Comparison of ENCODE assay signal across 12 cellular contexts in the genomic region with DNA sequence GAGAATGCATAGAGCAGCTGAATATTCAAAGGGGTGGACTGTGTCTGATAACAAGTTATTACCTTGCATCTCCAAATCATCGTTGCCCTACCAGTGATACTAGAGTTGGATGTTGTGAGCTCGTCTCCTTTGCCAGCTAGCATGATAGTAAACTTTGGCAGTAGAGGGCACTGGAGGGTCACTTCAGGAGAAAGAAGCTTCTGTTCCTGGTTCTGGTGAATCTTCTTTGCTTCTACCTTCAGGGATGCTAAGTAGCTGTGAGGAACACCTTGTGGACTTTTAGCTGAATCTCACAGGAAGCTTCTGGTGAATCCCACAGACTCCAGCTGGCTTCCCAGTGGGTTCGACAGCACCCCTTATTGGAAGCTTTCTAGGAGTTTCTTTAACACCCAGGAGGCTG.
DNase-seq lines count a peak whose midpoint lies in the region; ATAC-seq and TF ChIP-seq lines count a peak whose summit lies in the region.
"Had no signal": no experiment of that assay in that cellular context is flagged by ENCODE, and none has a peak within 500 bp of the region (broad histone marks: within the 10 kb centered on the region; RNA-seq: fewer than 3 reads in every experiment).

No MANE protein-coding gene starts in this region.

- DNase-seq in MCF 10A (ENCODE audit: unreplicated experiment) (peak; percentile 4), breast epithelium (ENCODE audit: low spot score in 2 of 2) (no peak), NCI-H69 (lab: John Stamatoyannopoulos, UW) (peak; percentile 40), fibroblast of peridontal ligament (ENCODE audit: extremely low read depth) (peak; percentile 5), left ventricle myocardium superior (no peak), NCI-H1694 treated with DMSO at 0.1 percent for 48 hours (lab: John Stamatoyannopoulos, UW) (no peak), PC-3 (no peak), PC-9 (no peak)
- DNase-seq: amygdala, NCI-H1930 had no signal

- no peak overlapping the region for H3K9ac ChIP-seq in PC-3 (ENCODE audit: low read length)

- intact Hi-C loops in MCF 10A (cut with micrococcal nuclease) (loop anchor here (1.0 to 2.0 kb wide), 3 partner anchors 84 to 1124 kb away; no protein-coding TSS in a partner anchor), breast epithelium (cut with DNase I; ENCODE audit: low total_unique reads) (no loop called here), left ventricle myocardium superior (cut with micrococcal nuclease) (no loop called here), PC-3 (cut with micrococcal nuclease) (no loop called here), PC-9 (cut with micrococcal nuclease; ENCODE audit: unreplicated experiment) (no loop called here)

- BruUV-seq in MCF 10A (replicated peaks; lab: Mats Ljungman, UMichigan) = no TSS peak
- BruUV-seq in PC-3 (replicated peaks; lab: Mats Ljungman, UMichigan) = no TSS peak
- no TSS peak for BruUV-seq in PC-9 (replicated peaks; lab: Mats Ljungman, UMichigan)

- CTCF ChIA-PET in MCF 10A (lab: Yijun Ruan, JAX) (interaction anchor here (0.5 to 2.7 kb wide), 33 partner anchors 11 to 1442 kb away, joined by 3 to 18 read pairs (median 3); a partner anchor contains a TSS), PC-3 (lab: Charles Lee) (no interaction called here), PC-9 (lab: Charles Lee) (no interaction called here)

- ATAC-seq in left ventricle myocardium superior (no peak), PC-3 (no peak)

- no peaks in the 10 kb centered on the region for H3K36me3 Mint-ChIP-seq in MCF 10A (ENCODE audit: insufficient read depth, unreplicated experiment)
- H3K36me3 Mint-ChIP-seq: CD4-positive, CD25-positive, alpha-beta regulatory T cell had no signal

- H2AFZ ChIP-seq in PC-3 (ENCODE audit: low read length) = no peak overlapping the region
- no peak overlapping the region for H2AFZ ChIP-seq in PC-9

- no peaks in the 10 kb centered on the region for H3K27me3 Mint-ChIP-seq in MCF 10A (ENCODE audit: insufficient read depth, unreplicated experiment)
- H3K27me3 Mint-ChIP-seq: CD4-positive, CD25-positive, alpha-beta regulatory T cell had no signal

- H3K9me2 ChIP-seq in PC-3 (replicated peaks; ENCODE audit: low read length) = no peaks in the 10 kb centered on the region
- H3K9me2 ChIP-seq in PC-9 (ENCODE audit: insufficient read depth) = no peaks in the 10 kb centered on the region

- no peaks in the 10 kb centered on the region for H4K20me1 ChIP-seq in PC-3 (ENCODE audit: low read length)
- H4K20me1 ChIP-seq in PC-9 (ENCODE audit: insufficient read depth) = no peaks in the 10 kb centered on the region

- TF ChIP-seq CTCF in MCF 10A (IDR thresholded peaks at IDR 0.05; ENCODE audit: unreplicated experiment) (peak; percentile 56), breast epithelium (IDR thresholded peaks at IDR 0.05) (no peak), PC-3 (conservative IDR thresholded peaks at IDR 0.05; ENCODE audit: low read depth, low read length) (no peak), PC-9 (conservative IDR thresholded peaks at IDR 0.05) (no peak; the same call in 1 of the 2 replicates)

- no peak overlapping the region for H3K27ac Mint-ChIP-seq in MCF 10A (ENCODE audit: low read depth, unreplicated experiment)
- H3K27ac Mint-ChIP-seq: CD4-positive, CD25-positive, alpha-beta regulatory T cell had no signal

- H3K27ac ChIP-seq in breast epithelium (no peak overlapping the region), PC-3 (ENCODE audit: low read length) (no peak overlapping the region), PC-9 (no peak overlapping the region)

- H3K4me3 ChIP-seq in breast epithelium (no peak overlapping the region), PC-3 (ENCODE audit: low read length) (no peak overlapping the region), PC-9 (no peak overlapping the region)

- H3K27me3 ChIP-seq in breast epithelium = no peaks in the 10 kb centered on the region
- no peaks in the 10 kb centered on the region for H3K27me3 ChIP-seq in PC-3 (ENCODE audit: low read length)
- H3K27me3 ChIP-seq in PC-9 (ENCODE audit: insufficient read depth, low read depth) = no peaks in the 10 kb centered on the region

- no peaks in the 10 kb centered on the region for H3K9me3 Mint-ChIP-seq in MCF 10A (ENCODE audit: unreplicated experiment)
- H3K9me3 Mint-ChIP-seq: neural crest cell had no signal

- POLR2A ChIA-PET in MCF 10A (lab: Yijun Ruan, JAX) (interaction anchor here (0.6 kb wide), 1 partner anchor 1295 kb away, joined by 5 read pairs; no protein-coding TSS in a partner anchor), PC-3 (lab: Charles Lee; ENCODE audit: unreplicated experiment) (no interaction called here), PC-9 (lab: Charles Lee; ENCODE audit: unreplicated experiment) (no interaction called here)

- no peaks in the 10 kb centered on the region for H3K36me3 ChIP-seq in breast epithelium
- H3K36me3 ChIP-seq in PC-3 (ENCODE audit: low read depth, low read length) = no peaks in the 10 kb centered on the region
- no peaks in the 10 kb centered on the region for H3K36me3 ChIP-seq in PC-9 (ENCODE audit: low read depth)

- TF ChIP-seq POLR2A in breast epithelium (IDR thresholded peaks at IDR 0.05) = no peak

- H3K4me1 ChIP-seq in breast epithelium (no peaks in the 10 kb centered on the region), PC-3 (ENCODE audit: insufficient read depth, low read length) (no peaks in the 10 kb centered on the region), PC-9 (replicated peaks; ENCODE audit: insufficient read depth) (no peaks in the 10 kb centered on the region)

- no peak overlapping the region for H3K4me2 ChIP-seq in PC-3 (ENCODE audit: low read length)
- H3K4me2 ChIP-seq in PC-9 = no peak overlapping the region

- H3K9me3 ChIP-seq in breast epithelium (no peaks in the 10 kb centered on the region), PC-3 (ENCODE audit: low read length) (no peaks in the 10 kb centered on the region), PC-9 (ENCODE audit: insufficient read depth, low read depth) (no peaks in the 10 kb centered on the region)

- H3F3A ChIP-seq in PC-3 (ENCODE audit: low read length, unreplicated experiment) (no peaks in the 10 kb centered on the region), PC-9 (ENCODE audit: insufficient read depth, low read depth) (no peaks in the 10 kb centered on the region)

- H3K79me2 ChIP-seq in PC-3 (ENCODE audit: low read length) (no peaks in the 10 kb centered on the region), PC-9 (ENCODE audit: low read depth) (no peaks in the 10 kb centered on the region)

- no peaks in the 10 kb centered on the region for H3K4me1 Mint-ChIP-seq in MCF 10A (ENCODE audit: insufficient read depth, unreplicated experiment)
- H3K4me1 Mint-ChIP-seq: CD4-positive, CD25-positive, alpha-beta regulatory T cell; neural crest cell had no signal

- no peak overlapping the region for H3K4me3 Mint-ChIP-seq in MCF 10A (ENCODE audit: unreplicated experiment)
- H3K4me3 Mint-ChIP-seq: CD4-positive, CD25-positive, alpha-beta regulatory T cell; neural crest cell had no signal

Comparison
In these comparisons a context has a peak if more than half of its experiments do, and no peak if none do; other contexts are left out.
1. DNase-seq: peak in MCF 10A (single experiment), NCI-H69 (single experiment) and fibroblast of peridontal ligament (single experiment); none in breast epithelium (0 of 2), left ventricle myocardium superior (single experiment), NCI-H1694 treated with DMSO at 0.1 percent for 48 hours (single experiment), PC-3 (single experiment) and PC-9 (0 of 2).